12 cellular contexts compared by ENCODE assay signal in the genomic region with DNA sequence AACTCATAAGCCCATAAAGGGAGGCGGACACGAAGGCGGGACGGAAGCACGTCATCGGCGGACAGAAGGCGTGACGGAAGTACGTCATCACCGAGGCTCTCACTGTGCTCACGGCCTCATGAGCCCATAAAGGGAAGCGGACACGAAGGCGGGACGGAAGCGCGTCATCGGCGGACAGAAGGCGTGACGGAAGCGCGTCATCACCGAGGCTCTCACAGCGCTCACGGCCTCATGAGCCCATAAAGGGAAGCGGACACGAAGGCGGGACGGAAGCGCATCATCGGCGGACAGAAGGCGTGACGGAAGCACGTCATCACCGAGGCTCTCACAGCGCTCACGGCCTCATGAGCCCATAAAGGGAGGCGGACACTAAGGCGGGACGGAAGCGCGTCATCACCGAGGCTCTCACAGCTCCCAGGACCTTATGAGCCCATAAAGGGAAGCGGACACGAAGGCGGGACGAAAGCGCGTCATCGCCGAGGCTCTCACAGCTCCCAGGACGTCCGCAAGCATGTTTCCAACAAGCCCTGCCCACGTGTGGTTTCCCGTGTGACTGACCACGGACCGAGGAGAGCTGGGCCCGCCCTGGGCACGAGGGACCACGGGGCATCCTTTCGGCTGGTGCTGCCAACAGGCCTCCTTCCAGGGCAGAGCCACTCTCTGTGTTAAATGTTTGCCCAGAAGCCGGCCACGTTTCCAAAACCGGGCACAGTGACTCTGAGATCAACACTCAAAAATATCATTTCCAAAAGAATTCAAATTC.
A peak's percentile ranks its signal among the peaks of the same experiment; 100 is the strongest.
DNase-seq lines count a peak whose midpoint lies in the region; ATAC-seq, FAIRE-seq and TF ChIP-seq lines count a peak whose summit lies in the region.
"Had no signal": no experiment of that assay in that cellular context is flagged by ENCODE, and none has a peak within 500 bp of the region (broad histone marks: within the 10 kb centered on the region; RNA-seq: fewer than 3 reads in every experiment).

No MANE protein-coding gene starts in this region.

- H2BK15ac ChIP-seq in H1 (ENCODE audit: low read length) (peak overlapping the region; percentile 29; the same call in 1 of the 2 replicates), neuronal stem cell (ENCODE audit: low read length) (no peak overlapping the region)

- H3K4ac ChIP-seq in H1 (replicated peaks; ENCODE audit: insufficient read length, low read depth, low read length): no peak overlapping the region
- no peak overlapping the region for H3K4ac ChIP-seq in neuronal stem cell (ENCODE audit: low read length)

- no peak overlapping the region for H4K8ac ChIP-seq in H1 (ENCODE audit: extremely low read depth, insufficient read depth, low read length)
- no peak overlapping the region for H4K8ac ChIP-seq in neuronal stem cell (ENCODE audit: low read depth, low read length)

- DNase-seq in SK-MEL-5 (ENCODE audit: low read depth, low spot score) (peak; percentile 9), H1 (ENCODE audit: low read depth in 1 of 2, low spot score in 2 of 2) (no peak), neuronal stem cell (ENCODE audit: low spot score) (no peak), testis (peak; percentile 86), NCI-H446 treated with DMSO at 0.1 percent for 48 hours (lab: John Stamatoyannopoulos, UW) (no peak), stomach (no peak)
- DNase-seq in effector memory CD4-positive, alpha-beta T cell: no peak
- DNase-seq: ACHN; CD4-positive, CD25-positive, alpha-beta regulatory T cell had no signal

- H4K91ac ChIP-seq in H1 (replicated peaks; ENCODE audit: insufficient read length, low read length) (no peak overlapping the region), neuronal stem cell (ENCODE audit: low read depth, low read length, poor library complexity) (no peak overlapping the region)

- H2AFZ ChIP-seq in H1 (ENCODE audit: low read length) (no peak overlapping the region), neuronal stem cell (ENCODE audit: low read length) (no peak overlapping the region)

- H3K36me3 ChIP-seq in H1 (ENCODE audit: control insufficient read depth in 2 of 4, insufficient read depth in 4 of 4, low read length in 3 of 4): no peaks in the 10 kb centered on the region
- no peaks in the 10 kb centered on the region for H3K36me3 ChIP-seq in neuronal stem cell (replicated peaks in 1 of 2; ENCODE audit: control insufficient read depth in 2 of 2, insufficient read depth in 2 of 2, low read length in 2 of 2)
- H3K36me3 ChIP-seq in testis (ENCODE audit: low read depth, missing control alignments): no peaks in the 10 kb centered on the region
- no peaks in the 10 kb centered on the region for H3K36me3 ChIP-seq in stomach
- no peaks in the 10 kb centered on the region for H3K36me3 ChIP-seq in effector memory CD4-positive, alpha-beta T cell (ENCODE audit: control insufficient read depth, insufficient read depth, low read length)
- H3K36me3 ChIP-seq: BLaER1 treated with 17β-estradiol and CSF1 and Interleukin-3, amounts not matched to agents 10 nM and 100 nM had no signal

- H3K9me3 ChIP-seq in H1 (ENCODE audit: insufficient read depth in 2 of 2, low read depth in 1 of 2, low read length in 1 of 2) (no peaks in the 10 kb centered on the region), neuronal stem cell (replicated peaks in 1 of 2; ENCODE audit: control insufficient read depth in 2 of 2, insufficient read depth in 1 of 2, low read depth in 1 of 2, low read length in 2 of 2) (no peaks in the 10 kb centered on the region), testis (no peaks in the 10 kb centered on the region), stomach (no peaks in the 10 kb centered on the region)
- no peaks in the 10 kb centered on the region for H3K9me3 ChIP-seq in effector memory CD4-positive, alpha-beta T cell (ENCODE audit: control insufficient read depth, low read length)
- H3K9me3 ChIP-seq: BLaER1 treated with 17β-estradiol and CSF1 and Interleukin-3, amounts not matched to agents 10 nM and 100 nM had no signal

- TF ChIP-seq CTCF in H1 (IDR thresholded peaks at IDR 0.05; ENCODE audit: control extremely low read depth in 1 of 3, insufficient read depth in 1 of 3, low read depth in 1 of 3, low read length in 3 of 3) (no peak), testis (IDR thresholded peaks at IDR 0.05) (no peak), stomach (IDR thresholded peaks at IDR 0.05) (no peak)

- H3K23me2 ChIP-seq in H1 (ENCODE audit: low read depth, low read length): no peaks in the 10 kb centered on the region

- TF ChIP-seq POLR2A in H1 (IDR thresholded peaks at IDR 0.05; ENCODE audit: control extremely low read depth in 1 of 2, low read depth in 2 of 2, low read length in 2 of 2): no peak
- no peak for TF ChIP-seq POLR2A in testis (IDR thresholded peaks at IDR 0.05)
- no peak for TF ChIP-seq POLR2A in stomach (IDR thresholded peaks at IDR 0.05)

- no peak overlapping the region for H3K56ac ChIP-seq in H1 (replicated peaks; ENCODE audit: insufficient read length, low read depth, low read length)

- in situ Hi-C loops in SK-MEL-5 (cut with HindIII; ENCODE audit: low pct_unique_long_range_greater_than_20kb, low sequenced_read_pairs): no loop called here

- H3K79me2 ChIP-seq in H1 (ENCODE audit: control insufficient read depth in 1 of 2, insufficient read depth in 2 of 2, low read length in 2 of 2): no peaks in the 10 kb centered on the region

- H2AK5ac ChIP-seq in H1 (ENCODE audit: low read depth, low read length) (0 out of 2 replicates have a peak overlapping the region, but pooled peaks have one; percentile 65), neuronal stem cell (ENCODE audit: low read depth, low read length) (no peak overlapping the region)

- no peak overlapping the region for H3K4me3 ChIP-seq in H1 (ENCODE audit: extremely low read depth in 1 of 4, insufficient read depth in 2 of 4, low read depth in 3 of 4, low read length in 4 of 4)
- peak overlapping the region in 1 of 2 donors; percentile 23 for H3K4me3 ChIP-seq in neuronal stem cell (ENCODE audit: low read length in 2 of 2)
- H3K4me3 ChIP-seq in testis: peak overlapping the region; percentile 40 to 53
- no peak overlapping the region for H3K4me3 ChIP-seq in stomach
- H3K4me3 ChIP-seq in effector memory CD4-positive, alpha-beta T cell (ENCODE audit: insufficient read depth, low read depth, low read length, poor library complexity, severe bottlenecking): no peak overlapping the region
- H3K4me3 ChIP-seq: BLaER1 treated with 17β-estradiol and CSF1 and Interleukin-3, amounts not matched to agents 10 nM and 100 nM had no signal

- H3K79me1 ChIP-seq in H1 (ENCODE audit: low read depth, low read length) (no peaks in the 10 kb centered on the region), neuronal stem cell (ENCODE audit: low read depth, low read length) (no peaks in the 10 kb centered on the region)

- FAIRE-seq in H1 (lab: Jason Lieb, UNC): no peak
- FAIRE-seq: H54 had no signal

- H3K9ac ChIP-seq in H1 (replicated peaks in 1 of 4; ENCODE audit: extremely low read depth in 1 of 4, low read depth in 3 of 4, low read length in 3 of 4): no peak overlapping the region
- no peak overlapping the region for H3K9ac ChIP-seq in neuronal stem cell (ENCODE audit: low read depth, low read length, poor library complexity)
- H3K9ac ChIP-seq: BLaER1 treated with 17β-estradiol and CSF1 and Interleukin-3, amounts not matched to agents 10 nM and 100 nM had no signal

- H3K4me2 ChIP-seq in H1 (ENCODE audit: insufficient read depth in 1 of 2, low read depth in 2 of 2, low read length in 2 of 2): no peak overlapping the region
- H3K4me2 ChIP-seq in neuronal stem cell (ENCODE audit: insufficient read depth, low read length, poor library complexity, severe bottlenecking): no peak overlapping the region
- H3K4me2 ChIP-seq: BLaER1 treated with 17β-estradiol and CSF1 and Interleukin-3, amounts not matched to agents 10 nM and 100 nM had no signal

- no peak overlapping the region for H4K5ac ChIP-seq in H1 (ENCODE audit: insufficient read length, low read depth, low read length)

- H3K27me3 ChIP-seq in H1 (replicated peaks in 1 of 4; ENCODE audit: control insufficient read depth in 3 of 4, extremely low read depth in 1 of 4, insufficient read depth in 3 of 4, low read length in 3 of 4): no peaks in the 10 kb centered on the region
- H3K27me3 ChIP-seq in neuronal stem cell (ENCODE audit: control insufficient read depth in 3 of 3, insufficient read depth in 3 of 3, low read depth in 1 of 3, low read length in 3 of 3): no peaks in the 10 kb centered on the region
- no peaks in the 10 kb centered on the region for H3K27me3 ChIP-seq in testis
- no peaks in the 10 kb centered on the region for H3K27me3 ChIP-seq in stomach
- no peaks in the 10 kb centered on the region for H3K27me3 ChIP-seq in effector memory CD4-positive, alpha-beta T cell (replicated peaks; ENCODE audit: control insufficient read depth, insufficient read depth, low read length, poor library complexity, severe bottlenecking)
- H3K27me3 ChIP-seq: BLaER1 treated with 17β-estradiol and CSF1 and Interleukin-3, amounts not matched to agents 10 nM and 100 nM had no signal

- H2BK120ac ChIP-seq in H1 (replicated peaks; ENCODE audit: low read depth, low read length) (no peak overlapping the region), neuronal stem cell (ENCODE audit: low read depth, low read length) (no peak overlapping the region)

- no peak for ATAC-seq in HG03439 (IDR thresholded peaks at IDR 0.05; ENCODE audit: unreplicated experiment)

- POLR2A ChIA-PET in H1 (lab: Charles Lee; ENCODE audit: partially characterized antibody): no interaction called here

- H3K4me1 ChIP-seq in H1 (replicated peaks in 1 of 4; ENCODE audit: control insufficient read depth in 3 of 4, insufficient read depth in 4 of 4, low read length in 3 of 4) (no peaks in the 10 kb centered on the region), neuronal stem cell (ENCODE audit: control insufficient read depth in 2 of 2, insufficient read depth in 1 of 2, low read depth in 1 of 2, low read length in 2 of 2) (no peaks in the 10 kb centered on the region), testis (no peaks in the 10 kb centered on the region), stomach (no peaks in the 10 kb centered on the region)
- no peaks in the 10 kb centered on the region for H3K4me1 ChIP-seq in effector memory CD4-positive, alpha-beta T cell (ENCODE audit: control insufficient read depth, insufficient read depth, low read length, poor library complexity, severe bottlenecking)
- H3K4me1 ChIP-seq: BLaER1 treated with 17β-estradiol and CSF1 and Interleukin-3, amounts not matched to agents 10 nM and 100 nM had no signal

- peak overlapping the region; percentile 87; the same call in 1 of the 2 replicates for H2BK12ac ChIP-seq in H1 (ENCODE audit: low read depth, low read length)
- no peak overlapping the region for H2BK12ac ChIP-seq in neuronal stem cell (ENCODE audit: low read length)

- no peak overlapping the region for H2BK20ac ChIP-seq in H1 (ENCODE audit: low read length)

- no peak for TF ChIP-seq EP300 in H1 (IDR thresholded peaks at IDR 0.05; ENCODE audit: borderline replicate concordance in 1 of 2, low read depth in 2 of 2, low read length in 2 of 2)
- no peak for TF ChIP-seq EP300 in stomach (IDR thresholded peaks at IDR 0.05)

- H2BK5ac ChIP-seq in H1 (ENCODE audit: low read depth, low read length): no peak overlapping the region
- H2BK5ac ChIP-seq in neuronal stem cell (ENCODE audit: low read length): no peak overlapping the region

- WGBS in H1 (ENCODE audit: extremely low coverage in 1 of 2, insufficient coverage in 1 of 2, insufficient read length in 1 of 2, insufficient replicate concordance in 2 of 2, low coverage in 1 of 2, low lambda C conversion rate in 2 of 2, missing lambda C conversion rate in 1 of 2), 2 experiments: 93% methylated on average over 54 of the region's 67 CpGs; no CpG with 5 or more reads in 1 of the 2 experiments
- no CpG with 5 or more reads among the region's 67 CpGs for WGBS in neuronal stem cell (ENCODE audit: extremely low coverage in 2 of 2, insufficient read length in 2 of 2, insufficient replicate concordance in 1 of 2), 2 donors
- WGBS in testis, 2 donors: 66 to 80% methylated on average over 48 to 67 of the region's 67 CpGs
- WGBS in stomach, 5 donors: 90 to 95% (median 92%) methylated on average over 62 to 67 of the region's 67 CpGs

- H3K18ac ChIP-seq in H1 (ENCODE audit: extremely low read depth, low read length) (no peak overlapping the region), neuronal stem cell (ENCODE audit: low read length) (peak overlapping the region; percentile 5)

- no peak overlapping the region for H3K27ac ChIP-seq in H1 (ENCODE audit: low read depth, low read length)
- H3K27ac ChIP-seq in neuronal stem cell (replicated peaks; ENCODE audit: low read length): no peak overlapping the region
- no peak overlapping the region for H3K27ac ChIP-seq in testis
- no peak overlapping the region for H3K27ac ChIP-seq in stomach
- H3K27ac ChIP-seq in effector memory CD4-positive, alpha-beta T cell (ENCODE audit: insufficient read depth, low read length, poor library complexity, severe bottlenecking): no peak overlapping the region
- H3K27ac ChIP-seq: BLaER1 treated with 17β-estradiol and CSF1 and Interleukin-3, amounts not matched to agents 10 nM and 100 nM had no signal

- peaks cover 0 to 2% of the 10 kb centered on the region in 2 experiments for H4K20me1 ChIP-seq in H1 (replicated peaks in 1 of 2; ENCODE audit: control insufficient read depth in 1 of 2, insufficient read depth in 2 of 2, low read length in 2 of 2)
- H4K20me1 ChIP-seq: BLaER1 treated with 17β-estradiol and CSF1 and Interleukin-3, amounts not matched to agents 10 nM and 100 nM had no signal

- intact Hi-C loops in testis (cut with DNase I; ENCODE audit: low total_unique reads): loop anchor here (5.0 kb wide), 1 partner anchor 50 kb away; no protein-coding TSS in a partner anchor
- intact Hi-C loops in stomach (cut with DNase I; ENCODE audit: low total_unique reads): no loop called here

- CTCF ChIA-PET in H1 (lab: Charles Lee; ENCODE audit: partially characterized antibody): interaction anchor here (0.9 kb wide), 1 partner anchor 76 kb away, joined by 3 read pairs; no protein-coding TSS in a partner anchor

- TF ChIP-seq RAD21 in H1 (IDR thresholded peaks at IDR 0.05 in 1 of 2, conservative IDR thresholded peaks at IDR 0.05 in 1 of 2; ENCODE audit: low read depth in 2 of 2, low read length in 2 of 2): no peak

- no peak overlapping the region for H3K14ac ChIP-seq in H1 (ENCODE audit: insufficient read length)
- no peak overlapping the region for H3K14ac ChIP-seq in neuronal stem cell (ENCODE audit: low read length)

- H3K23ac ChIP-seq in H1 (ENCODE audit: insufficient read length): no peak overlapping the region
- H3K23ac ChIP-seq in neuronal stem cell (ENCODE audit: low read depth, low read length, poor library complexity): no peak overlapping the region

Comparison
In these comparisons a context has a peak if more than half of its experiments do, and no peak if none do; other contexts are left out.
1. DNase-seq: peak in SK-MEL-5 (single experiment) and testis (single experiment); none in H1 (0 of 2), neuronal stem cell (single experiment), NCI-H446 treated with DMSO at 0.1 percent for 48 hours (single experiment), stomach (single experiment) and effector memory CD4-positive, alpha-beta T cell (0 of 3).
2. H3K4me3 ChIP-seq: peak in testis (2 of 2); none in H1 (0 of 4), stomach (0 of 4) and effector memory CD4-positive, alpha-beta T cell (single experiment).